Comparison of ENCODE assay signal across 8 cellular contexts in the genomic region with DNA sequence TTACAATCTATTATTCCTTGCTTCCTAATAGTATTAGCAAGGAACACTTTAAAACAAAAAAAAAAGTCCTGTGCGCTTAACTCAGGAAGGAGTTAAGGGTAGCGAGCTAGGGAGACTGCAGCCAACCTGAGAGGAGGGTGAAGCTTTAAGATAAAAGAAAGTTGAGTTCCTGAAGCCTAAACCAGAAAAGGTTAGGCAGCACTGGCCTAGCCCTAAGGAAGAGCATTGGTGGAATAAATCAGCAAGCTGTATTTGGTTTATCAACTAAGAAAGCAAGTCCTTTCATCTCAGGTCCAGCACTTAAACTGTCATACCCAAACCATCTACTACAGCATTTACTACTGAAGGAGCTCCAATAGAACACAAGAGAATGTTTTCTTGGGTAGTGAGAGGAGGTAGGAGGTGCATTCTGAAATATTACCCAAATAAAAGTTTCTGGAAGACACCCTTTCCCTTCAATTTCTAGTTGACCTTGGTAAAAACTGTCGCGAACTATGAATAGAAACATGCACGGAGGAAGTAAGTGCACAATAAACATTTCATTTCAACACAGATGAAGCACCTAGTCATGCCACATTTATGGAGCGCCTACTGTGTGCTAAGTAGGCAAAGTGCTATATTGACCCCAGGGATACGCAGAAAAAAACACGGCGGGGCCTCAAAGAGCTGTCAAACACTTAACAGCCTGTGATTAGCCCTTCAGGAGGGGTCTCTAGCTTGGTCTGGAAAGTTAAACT. TPM values are rescaled to one million over a fixed set of nuclear protein-coding genes. Genes with fewer than 3 reads are reported as not detected.
DNase-seq lines count a peak whose midpoint lies in the region; ATAC-seq and TF ChIP-seq lines count a peak whose summit lies in the region.

No MANE protein-coding gene starts in this region.

- peak overlapping the region; percentile 89 to 98 (median 94) for H3K27ac ChIP-seq in esophagus squamous epithelium
- H3K27ac ChIP-seq in psoas muscle, result peak overlapping the region; percentile 97

- H3K4me1 ChIP-seq in esophagus squamous epithelium, result peaks cover 7 to 29% (median 8%) of the 10 kb centered on the region in 3 donors
- H3K4me1 ChIP-seq in psoas muscle, result peaks cover 25% of the 10 kb centered on the region

- no peak for TF ChIP-seq POLR2A in esophagus squamous epithelium (IDR thresholded peaks at IDR 0.05)

- in situ Hi-C loops in GM13976 (cut with MboI; ENCODE audit: low sequenced_read_pairs, unreplicated experiment), result loop anchor here (25.0 kb wide), 1 partner anchor 292 kb away; the partner anchor contains the start of gene RGS2

- intact Hi-C loops in esophagus squamous epithelium (cut with DNase I) (no loop called here), psoas muscle (cut with DNase I) (loop anchor here (2.0 to 5.0 kb wide), 3 partner anchors 19 to 45 kb away; partner anchors contain the start of genes CDC73 (in 1 of the 2), RO60 (in 1 of the 2) and UCHL5 (in 1 of the 2)), posterior vena cava (cut with DNase I) (no loop called here)

- ATAC-seq in psoas muscle (no peak), GM19467 (IDR thresholded peaks at IDR 0.05; ENCODE audit: unreplicated experiment) (no peak)

- 31 to 40% methylated on average over 6 to 9 of the region's 9 CpGs for WGBS in esophagus squamous epithelium, 2 donors
- WGBS in psoas muscle, 3 donors, result 32 to 35% (median 34%) methylated on average over 9 of the region's 9 CpGs

- DNase-seq in GM13976 (ENCODE audit: low spot score), result peak; percentile 36
- peak; percentile 10 for DNase-seq in RKO (ENCODE audit: low spot score)
- no peak for DNase-seq in esophagus squamous epithelium (lab: John Stamatoyannopoulos, UW)
- no peak for DNase-seq in psoas muscle
- DNase-seq in stimulated activated CD4-positive, alpha-beta T cell treated with anti-CD3 and anti-CD28 coated beads, Interleukin-4, amount 100 ng/mL, for 4 hours, result no peak
- no peak for DNase-seq in NCI-H510A treated with DMSO at 0.1 percent for 48 hours (lab: John Stamatoyannopoulos, UW)
- no peak for DNase-seq in posterior vena cava (ENCODE audit: low spot score)

- H3K4me3 ChIP-seq in esophagus squamous epithelium, result peak overlapping the region; percentile 69 to 88 (median 80)
- H3K4me3 ChIP-seq in psoas muscle, result peak overlapping the region; percentile 93

- TF ChIP-seq CTCF in GM13976 (IDR thresholded peaks at IDR 0.05; ENCODE audit: borderline replicate concordance, control extremely low read depth, extremely low read depth, insufficient read depth, missing control alignments), result no peak
- TF ChIP-seq CTCF in esophagus squamous epithelium (IDR thresholded peaks at IDR 0.05), result no peak
- TF ChIP-seq CTCF in psoas muscle (IDR thresholded peaks at IDR 0.05), result no peak

- no peaks in the 10 kb centered on the region for H3K27me3 ChIP-seq in esophagus squamous epithelium
- no peaks in the 10 kb centered on the region for H3K27me3 ChIP-seq in psoas muscle (ENCODE audit: insufficient read depth in 3 of 3, low read length in 2 of 3)

- H3K9me3 ChIP-seq in esophagus squamous epithelium (no peaks in the 10 kb centered on the region), psoas muscle (no peaks in the 10 kb centered on the region)

- peaks cover 0 to 20% (median under 1%) of the 10 kb centered on the region in 3 donors for H3K36me3 ChIP-seq in esophagus squamous epithelium
- H3K36me3 ChIP-seq in psoas muscle (ENCODE audit: insufficient read depth in 1 of 2, low read depth in 1 of 2), result peaks cover 5 to 21% of the 10 kb centered on the region in 2 donors

RNA-seq across cellular contexts. Expression of gene GLRX2, which starts 1.3 kb away (rescaled TPM):
- total RNA-seq in esophagus squamous epithelium, result 10 to 100 TPM in 2 of 4 donors, 1 to 10 TPM in 2; 2.3 to 19.9 (median 11.8) TPM
- total RNA-seq in psoas muscle, result 10 to 100 TPM; 41.3 to 68.1 (median 54.7) TPM
- polyA plus RNA-seq in psoas muscle, result 10 to 100 TPM; 48.1 to 97.9 (median 72.8) TPM
- 10 to 100 TPM; 21.1 to 26.6 TPM for total RNA-seq in posterior vena cava

RNA-seq across cellular contexts. Expression of gene CDC73, which starts 17.9 kb away (rescaled TPM):
- total RNA-seq in esophagus squamous epithelium (10 to 100 TPM; 17.3 to 39.5 (median 26.6) TPM), psoas muscle (10 to 100 TPM; 24.9 to 30.1 (median 28.5) TPM), posterior vena cava (10 to 100 TPM; 70.0 to 79.1 TPM)
- 10 to 100 TPM in 1 of 3 donors, 1 to 10 TPM in 2; 5.3 to 16.4 (median 8.3) TPM for polyA plus RNA-seq in psoas muscle

RNA-seq across cellular contexts. Expression of gene RO60, which starts 44.5 kb away (rescaled TPM):
- 10 to 100 TPM; 29.2 to 91.0 (median 41.7) TPM for total RNA-seq in esophagus squamous epithelium
- 10 to 100 TPM; 35.1 to 44.3 (median 39.7) TPM for total RNA-seq in psoas muscle
- 10 to 100 TPM in 1 of 3 donors, 1 to 10 TPM in 2; 6.6 to 29.7 (median 6.8) TPM for polyA plus RNA-seq in psoas muscle
- 10 to 100 TPM; 70.5 to 80.6 TPM for total RNA-seq in posterior vena cava

RNA-seq across cellular contexts. Expression of gene UCHL5, which starts 44.8 kb away (rescaled TPM):
- 10 to 100 TPM; 27.1 to 51.4 (median 37.6) TPM for total RNA-seq in esophagus squamous epithelium
- total RNA-seq in psoas muscle, result 10 to 100 TPM; 28.3 to 43.3 (median 34.1) TPM
- 10 to 100 TPM; 18.6 to 44.2 (median 25.1) TPM for polyA plus RNA-seq in psoas muscle
- total RNA-seq in posterior vena cava, result 10 to 100 TPM; 26.0 to 36.7 TPM

Comparison
In these comparisons a context has a peak if more than half of its experiments do, and no peak if none do; other contexts are left out.
1. DNase-seq: peak in GM13976 (single experiment) and RKO (single experiment); none in esophagus squamous epithelium (single experiment), psoas muscle (0 of 2), stimulated activated CD4-positive, alpha-beta T cell treated with anti-CD3 and anti-CD28 coated beads, Interleukin-4, amount 100 ng/mL, for 4 hours (0 of 2), NCI-H510A treated with DMSO at 0.1 percent for 48 hours (single experiment) and posterior vena cava (single experiment).
2. intact Hi-C loops: an anchor here in psoas muscle (2.0 to 5.0 kb wide); none called in esophagus squamous epithelium and posterior vena cava.